In the genomic region with DNA sequence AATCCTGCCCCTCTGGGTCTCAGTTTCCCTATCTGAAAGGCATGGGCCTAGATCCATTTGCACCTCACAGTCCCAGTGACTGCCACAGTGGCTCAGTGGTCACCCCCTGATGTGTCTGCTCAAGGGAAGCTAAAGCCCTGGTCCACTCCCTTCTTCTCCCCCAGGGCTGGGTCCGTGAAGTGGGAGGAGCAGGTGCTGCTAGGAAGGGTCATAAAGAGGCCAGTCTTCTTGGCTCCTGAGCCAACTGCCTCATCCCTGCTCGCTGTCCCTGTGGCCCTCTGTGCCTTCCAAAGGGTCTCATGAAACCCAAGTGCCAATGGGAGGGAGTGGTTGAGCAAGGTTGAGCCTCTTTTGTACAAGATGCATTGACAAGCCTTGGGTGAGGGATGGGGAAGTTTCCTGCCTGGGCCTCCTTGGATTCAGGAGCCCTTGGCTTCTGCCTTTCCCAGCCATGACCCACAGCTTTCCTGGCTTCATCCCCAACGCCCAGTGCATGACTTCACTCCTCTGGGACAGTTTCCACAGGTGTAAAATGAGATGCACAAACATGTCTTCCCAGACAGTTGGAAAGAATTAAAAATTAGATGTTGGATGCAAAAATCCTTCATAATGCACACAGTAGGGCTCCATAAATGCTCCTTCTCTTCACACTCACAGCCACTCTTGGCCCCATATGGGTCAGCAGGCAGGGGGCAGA, we compare ENCODE assay signal across 17 cellular contexts. TPM values are rescaled to one million over a fixed set of nuclear protein-coding genes. Genes with fewer than 3 reads are reported as not detected.
DNase-seq lines count a peak whose midpoint lies in the region; ATAC-seq and TF ChIP-seq lines count a peak whose summit lies in the region.
"Had no signal": no experiment of that assay in that cellular context is flagged by ENCODE, and none has a peak within 500 bp of the region (broad histone marks: within the 10 kb centered on the region; RNA-seq: fewer than 3 reads in every experiment).

No MANE protein-coding gene starts in this region.

- H3K27ac ChIP-seq in colonic mucosa (no peak overlapping the region), psoas muscle (peak overlapping the region; percentile 58), transverse colon (peak overlapping the region in 3 of 4 donors; percentile 13 to 88 (median 88))
- H3K27ac ChIP-seq: HL-60 had no signal

- no peak overlapping the region for H3K4me3 ChIP-seq in colonic mucosa
- no peak overlapping the region for H3K4me3 ChIP-seq in psoas muscle
- no peak overlapping the region for H3K4me3 ChIP-seq in transverse colon
- H3K4me3 ChIP-seq: HAP-1 had no signal

- ATAC-seq in left colon: peak; percentile 38
- peak; percentile 57 to 93 (median 88) for ATAC-seq in psoas muscle
- no peak for ATAC-seq in GM21360 (IDR thresholded peaks at IDR 0.05; ENCODE audit: unreplicated experiment)

- intact Hi-C loops in colonic mucosa (cut with DNase I): no loop called here
- intact Hi-C loops in left colon (cut with DNase I, micrococcal nuclease): no loop called here
- intact Hi-C loops in psoas muscle (cut with DNase I): no loop called here
- intact Hi-C loops in transverse colon (cut with DNase I; ENCODE audit: low total_unique reads): no loop called here

- H3K9me3 ChIP-seq in colonic mucosa: no peaks in the 10 kb centered on the region
- no peaks in the 10 kb centered on the region for H3K9me3 ChIP-seq in psoas muscle
- no peaks in the 10 kb centered on the region for H3K9me3 ChIP-seq in transverse colon
- H3K9me3 ChIP-seq: BE2C, HAP-1 had no signal

- no peak for TF ChIP-seq POLR2A in transverse colon (IDR thresholded peaks at IDR 0.05)
- TF ChIP-seq POLR2A in erythroblast (IDR thresholded peaks at IDR 0.05; ENCODE audit: low read length): no peak

- DNase-seq in colonic mucosa (peak; percentile 55), left colon (peak; percentile 54 to 71), psoas muscle (no peak), transverse colon (peak; percentile 61), erythroblast (lab: John Stamatoyannopoulos, UW) (no peak), T-helper 1 cell (no peak)
- DNase-seq: ACHN; BE2C; C1 segment of cervical spinal cord; CD4-positive, CD25-positive, alpha-beta regulatory T cell; CD8-positive, alpha-beta memory T cell; COR-L47 had no signal

- no peak for TF ChIP-seq EP300 in transverse colon (IDR thresholded peaks at IDR 0.05; ENCODE audit: low read depth)

- 20 to 35% (median 21%) methylated on average over 3 of the region's 3 CpGs for WGBS in psoas muscle, 3 donors
- 38% methylated on average over 2 of the region's 3 CpGs; no CpG with 5 or more reads in 1 of the 2 donors for WGBS in transverse colon (ENCODE audit: low coverage in 1 of 2), 2 donors

- H3K4me1 ChIP-seq in colonic mucosa (peaks cover 29% of the 10 kb centered on the region), psoas muscle (peaks cover 14% of the 10 kb centered on the region), transverse colon (peaks cover 17 to 62% (median 54%) of the 10 kb centered on the region in 4 donors)
- H3K4me1 ChIP-seq: BE2C, HAP-1 had no signal

- H3K27me3 ChIP-seq in colonic mucosa (peaks cover 6% of the 10 kb centered on the region), psoas muscle (ENCODE audit: insufficient read depth in 3 of 3, low read length in 2 of 3) (peaks cover 0 to 7% (median 0%) of the 10 kb centered on the region in 3 donors), transverse colon (peaks cover 12% of the 10 kb centered on the region)

- H3K36me3 ChIP-seq in colonic mucosa (no peaks in the 10 kb centered on the region), psoas muscle (ENCODE audit: insufficient read depth in 1 of 2, low read depth in 1 of 2) (no peaks in the 10 kb centered on the region), transverse colon (no peaks in the 10 kb centered on the region)
- H3K36me3 ChIP-seq: BE2C, HAP-1 had no signal

- in situ Hi-C loops in transverse colon (cut with MboI; ENCODE audit: low pct_ligation_motif_present in 1 of 4, low pct_unique_long_range_greater_than_20kb in 1 of 4, low sequenced_read_pairs in 3 of 4): no loop called here

- H3K9ac ChIP-seq in colonic mucosa (ENCODE audit: low read depth in 2 of 2, low read length in 2 of 2): peak overlapping the region in 1 of 2 donors; percentile 48

- no peak for TF ChIP-seq CTCF in colonic mucosa (IDR thresholded peaks at IDR 0.05)
- no peak for TF ChIP-seq CTCF in psoas muscle (IDR thresholded peaks at IDR 0.05)
- no peak for TF ChIP-seq CTCF in transverse colon (IDR thresholded peaks at IDR 0.05)

RNA-seq across cellular contexts. Expression of gene SLC6A7, which starts 1.6 kb away (rescaled TPM):
- total RNA-seq in colonic mucosa (10 to 100 TPM in 1 of 2 donors, 1 to 10 TPM in 1; 5.0 to 24.9 TPM), left colon (10 to 100 TPM; 13.2 to 30.4 TPM), psoas muscle (not detected), transverse colon (10 to 100 TPM; 19.5 to 67.7 (median 21.3) TPM)
- polyA plus RNA-seq in psoas muscle: not detected
- total RNA-seq: CD4-positive, CD25-positive, alpha-beta regulatory T cell; CD8-positive, alpha-beta memory T cell; H4; HT1080 had no signal
- polyA plus RNA-seq: CD4-positive, CD25-positive, alpha-beta regulatory T cell; CD8-positive, alpha-beta memory T cell had no signal

RNA-seq across cellular contexts. Expression of gene CDX1, which starts 21.7 kb away (rescaled TPM):
- total RNA-seq in colonic mucosa (100 to 1,000 TPM; 299 to 498 TPM), left colon (100 to 1,000 TPM; 323 to 423 TPM), psoas muscle (not detected), transverse colon (100 to 1,000 TPM; 249 to 540 (median 360) TPM)
- under 1 TPM in 2 of 3 donors, not detected in 1; 0.06 to 0.08 TPM for polyA plus RNA-seq in psoas muscle
- total RNA-seq: CD4-positive, CD25-positive, alpha-beta regulatory T cell; CD8-positive, alpha-beta memory T cell; H4; HT1080 had no signal
- polyA plus RNA-seq: CD4-positive, CD25-positive, alpha-beta regulatory T cell; CD8-positive, alpha-beta memory T cell had no signal

RNA-seq across cellular contexts. Expression of gene PDGFRB, which starts 32.6 kb away (rescaled TPM):
- total RNA-seq in colonic mucosa (10 to 100 TPM in 1 of 2 donors, 1 to 10 TPM in 1; 8.6 to 18.1 TPM), left colon (10 to 100 TPM; 14.2 to 26.0 TPM), psoas muscle (10 to 100 TPM; 34.0 to 56.0 (median 39.1) TPM), transverse colon (10 to 100 TPM; 20.2 to 56.3 (median 28.3) TPM)
- 10 to 100 TPM; 14.6 to 19.9 (median 19.2) TPM for polyA plus RNA-seq in psoas muscle
- total RNA-seq: CD4-positive, CD25-positive, alpha-beta regulatory T cell had no signal

Comparison
In these comparisons a context has a peak if more than half of its experiments do, and no peak if none do; other contexts are left out.
1. DNase-seq: peak in colonic mucosa (single experiment), left colon (2 of 2) and transverse colon (single experiment); none in psoas muscle (0 of 2), erythroblast (0 of 2) and T-helper 1 cell (0 of 5).
2. RNA of gene SLC6A7, which starts 1.6 kb away (total RNA-seq): 13.2 to 30.4 TPM in left colon, 5.0 to 24.9 TPM in colonic mucosa and 19.5 to 67.7 TPM in transverse colon; not detected in psoas muscle; every median in the first group is over 4 times any median in the second.
3. RNA of gene CDX1, which starts 21.7 kb away (total RNA-seq): 299 to 498 TPM in colonic mucosa, 323 to 423 TPM in left colon and 249 to 540 TPM in transverse colon; not detected in psoas muscle; every median in the first group is over 100 times any median in the second.